In the genomic region with DNA sequence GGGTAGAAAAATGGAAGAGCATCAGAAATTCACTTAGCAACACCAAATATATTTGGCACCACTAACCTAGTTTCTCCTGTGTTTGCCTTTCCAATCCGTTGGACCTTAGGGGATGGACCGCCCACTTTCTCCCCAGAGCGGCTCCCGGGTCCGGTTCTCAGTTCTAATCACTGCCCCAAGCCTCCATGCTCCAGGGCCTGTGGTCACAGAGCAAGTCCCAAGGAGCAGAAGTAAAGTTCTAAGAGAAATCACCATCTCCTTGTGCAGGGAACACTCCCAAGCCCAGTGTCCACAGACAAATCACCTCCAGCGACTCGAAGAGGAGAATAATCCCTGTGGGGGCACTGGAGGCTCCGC, we compare ENCODE assay signal across 8 cellular contexts. TPM values are rescaled to one million over a fixed set of nuclear protein-coding genes. Genes with fewer than 3 reads are reported as not detected.
DNase-seq lines count a peak whose midpoint lies in the region; ATAC-seq and TF ChIP-seq lines count a peak whose summit lies in the region.

No MANE protein-coding gene starts in this region.

- peak overlapping the region; percentile 75 for H3K4me3 Mint-ChIP-seq in T-helper 17 cell

- H3K79me1 ChIP-seq in trophoblast cell (ENCODE audit: low read length): no peaks in the 10 kb centered on the region

- H3K4me1 ChIP-seq in gastroesophageal sphincter: peaks cover 0 to 28% (median 7%) of the 10 kb centered on the region in 3 donors
- H3K4me1 ChIP-seq in trophoblast cell (ENCODE audit: control insufficient read depth in 1 of 2, insufficient read depth in 2 of 2, low read length in 2 of 2): peaks cover 8 to 9% of the 10 kb centered on the region in 2 experiments

- TF ChIP-seq EP300 in gastroesophageal sphincter (IDR thresholded peaks at IDR 0.05): no peak

- DNase-seq in AG20443 (ENCODE audit: low spot score) (peak; percentile 65), T-helper 17 cell (no peak), trophoblast cell (no peak), SW 1271 (lab: John Stamatoyannopoulos, UW) (no peak), NCI-H1694 (lab: John Stamatoyannopoulos, UW) (no peak), HK-2 (ENCODE audit: unreplicated experiment) (no peak)

- H4K8ac ChIP-seq in trophoblast cell (ENCODE audit: low read depth, low read length): no peak overlapping the region

- no peak overlapping the region for H3K23ac ChIP-seq in trophoblast cell (ENCODE audit: low read length)

- H3K79me2 ChIP-seq in trophoblast cell (ENCODE audit: control insufficient read depth, insufficient read depth, low read length, poor library complexity): no peaks in the 10 kb centered on the region

- no peak overlapping the region for H2AFZ ChIP-seq in trophoblast cell (ENCODE audit: insufficient read depth, low read length, poor library complexity)

- no peak overlapping the region for H4K91ac ChIP-seq in trophoblast cell (ENCODE audit: low read depth, low read length)

- H3K18ac ChIP-seq in trophoblast cell (ENCODE audit: low read length): no peak overlapping the region

- no peak overlapping the region for H3K4ac ChIP-seq in trophoblast cell (ENCODE audit: low read depth, low read length)

- no peak overlapping the region for H3K14ac ChIP-seq in trophoblast cell (ENCODE audit: low read length)

- TF ChIP-seq CTCF in gastroesophageal sphincter (IDR thresholded peaks at IDR 0.05): no peak

- no peaks in the 10 kb centered on the region for H3K36me3 ChIP-seq in gastroesophageal sphincter
- H3K36me3 ChIP-seq in trophoblast cell (ENCODE audit: control insufficient read depth in 1 of 2, insufficient read depth in 2 of 2, low read length in 2 of 2): no peaks in the 10 kb centered on the region

- H3K27ac ChIP-seq in gastroesophageal sphincter: peak overlapping the region in 3 of 4 donors; percentile 81 to 84 (median 83)
- H3K27ac ChIP-seq in trophoblast cell (ENCODE audit: low read depth, low read length): no peak overlapping the region

- H3K4me1 Mint-ChIP-seq in T-helper 17 cell: peaks cover 12% of the 10 kb centered on the region

- H3K27me3 Mint-ChIP-seq in T-helper 17 cell: peaks cover 45% of the 10 kb centered on the region

- H3K4me2 ChIP-seq in trophoblast cell (ENCODE audit: low read length): peak overlapping the region; percentile 99

- H3K9me3 ChIP-seq in T-helper 17 cell (ENCODE audit: control insufficient read depth, low read length, poor library complexity, severe bottlenecking): no peaks in the 10 kb centered on the region
- no peaks in the 10 kb centered on the region for H3K9me3 ChIP-seq in gastroesophageal sphincter
- H3K9me3 ChIP-seq in trophoblast cell (ENCODE audit: insufficient read depth, low read depth, low read length): peaks cover 6% of the 10 kb centered on the region

- peak overlapping the region; percentile 69 to 87 for H3K4me3 ChIP-seq in gastroesophageal sphincter
- no peak overlapping the region for H3K4me3 ChIP-seq in trophoblast cell (ENCODE audit: low read depth, low read length)

- H2AK5ac ChIP-seq in trophoblast cell (ENCODE audit: low read length): no peak overlapping the region

- ATAC-seq in GM21717 (IDR thresholded peaks at IDR 0.05; ENCODE audit: unreplicated experiment) (peak; percentile 9), T-helper 17 cell (no peak), gastroesophageal sphincter (peak; percentile 35)

- H3K27ac Mint-ChIP-seq in T-helper 17 cell: no peak overlapping the region

- H2BK12ac ChIP-seq in trophoblast cell (ENCODE audit: low read length): no peak overlapping the region

- H3K9ac ChIP-seq in trophoblast cell (ENCODE audit: low read length): no peak overlapping the region

- no peak overlapping the region for H4K12ac ChIP-seq in trophoblast cell (ENCODE audit: low read depth, low read length)

- no peak for TF ChIP-seq POLR2A in gastroesophageal sphincter (IDR thresholded peaks at IDR 0.05)

- no peak overlapping the region for H2BK5ac ChIP-seq in trophoblast cell (ENCODE audit: low read depth, low read length, poor library complexity)

- no peaks in the 10 kb centered on the region for H3K36me3 Mint-ChIP-seq in T-helper 17 cell (ENCODE audit: low read depth)

- 0 to 3% methylated on average over 5 to 8 of the region's 8 CpGs for WGBS in gastroesophageal sphincter (ENCODE audit: low coverage in 1 of 2), 2 donors
- WGBS in trophoblast cell (ENCODE audit: extremely low coverage, insufficient coverage, insufficient read length): no CpG with 5 or more reads among the region's 8 CpGs

- H3K27me3 ChIP-seq in gastroesophageal sphincter: no peaks in the 10 kb centered on the region
- peaks cover 28% of the 10 kb centered on the region for H3K27me3 ChIP-seq in trophoblast cell (ENCODE audit: insufficient read depth, low read length)

- no peak overlapping the region for H2BK120ac ChIP-seq in trophoblast cell (ENCODE audit: insufficient read depth, low read length, poor library complexity)

RNA-seq across cellular contexts. Expression of a gene that starts 0.7 kb away (rescaled TPM):
- total RNA-seq in T-helper 17 cell (under 1 TPM; 0.07 to 0.13 TPM), gastroesophageal sphincter (1 to 10 TPM; 1.1 to 2.3 (median 1.8) TPM)
- 0.53 and 0.67 TPM in 2 replicates for polyA plus RNA-seq in trophoblast cell (2013)
